Comparison of ENCODE assay signal across 11 cellular contexts in genomic region chr6:4607026-4607704, GRCh38.
DNase-seq lines count a peak whose midpoint lies in the region; ATAC-seq and TF ChIP-seq lines count a peak whose summit lies in the region.
"Had no signal": no experiment of that assay in that cellular context is flagged by ENCODE, and none has a peak within 500 bp of the region (broad histone marks: within the 10 kb centered on the region; RNA-seq: fewer than 3 reads in every experiment).

No MANE protein-coding gene starts in this region.

- H3K4me1 Mint-ChIP-seq in T-helper 2 cell treated with Interferon-gamma antibody and Interleukin-4, amounts not matched to agents 5 μg/mL and 100 μg/mL, for 36 hours (ENCODE audit: low read depth), result no peaks in the 10 kb centered on the region

- no peak for TF ChIP-seq CTCF in uterus (IDR thresholded peaks at IDR 0.05)

- no peaks in the 10 kb centered on the region for H3K27me3 Mint-ChIP-seq in T-helper 2 cell treated with Interferon-gamma antibody and Interleukin-4, amounts not matched to agents 5 μg/mL and 100 μg/mL, for 36 hours (ENCODE audit: low read depth)

- intact Hi-C loops in uterus (cut with DNase I; ENCODE audit: low total_unique reads), result no loop called here

- H3K36me3 ChIP-seq in uterus, result no peaks in the 10 kb centered on the region

- no peaks in the 10 kb centered on the region for H3K9me3 Mint-ChIP-seq in T-helper 2 cell treated with Interferon-gamma antibody and Interleukin-4, amounts not matched to agents 5 μg/mL and 100 μg/mL, for 36 hours

- TF ChIP-seq POLR2A in uterus (IDR thresholded peaks at IDR 0.05), result no peak

- no peaks in the 10 kb centered on the region for H3K27me3 ChIP-seq in uterus

- no peak overlapping the region for H3K4me3 Mint-ChIP-seq in T-helper 2 cell treated with Interferon-gamma antibody and Interleukin-4, amounts not matched to agents 5 μg/mL and 100 μg/mL, for 36 hours

- ATAC-seq in HG03139 (IDR thresholded peaks at IDR 0.05; ENCODE audit: unreplicated experiment), result no peak

- peak overlapping the region; percentile 69 to 75 for H3K27ac ChIP-seq in uterus
- H3K27ac ChIP-seq: HL-60 had no signal

- DNase-seq in NCI-H1417 (lab: John Stamatoyannopoulos, UW), result peak in 2 of 3 experiments; percentile 8 to 57
- no peak for DNase-seq in NCI-H1417 treated with DMSO at 0.1 percent for 48 hours (lab: John Stamatoyannopoulos, UW)
- peak; percentile 88 for DNase-seq in astrocyte of the hippocampus (ENCODE audit: low read depth, low spot score)
- DNase-seq in kidney glomerular epithelial cell (lab: John Stamatoyannopoulos, UW), result peak; percentile 75
- peak; percentile 51 to 63 for DNase-seq in uterus
- DNase-seq in T-helper 2 cell treated with Interferon-gamma antibody and Interleukin-4, amounts not matched to agents 5 μg/mL and 100 μg/mL, for 36 hours (ENCODE audit: low spot score), result no peak
- DNase-seq in NCI-H2081 treated with DMSO at 0.1 percent for 48 hours (lab: John Stamatoyannopoulos, UW), result no peak
- DNase-seq: activated T-cell treated with anti-CD3 and anti-CD28 coated beads, Interleukin-2, amount 50 U/mL, for 1 hour; stimulated activated CD4-positive, alpha-beta T cell treated with anti-CD3 and anti-CD28 coated beads, Interleukin-15, amount 100 ng/mL, for 24 hours had no signal

- no peaks in the 10 kb centered on the region for H3K9me3 ChIP-seq in uterus

- H3K27ac Mint-ChIP-seq in T-helper 2 cell treated with Interferon-gamma antibody and Interleukin-4, amounts not matched to agents 5 μg/mL and 100 μg/mL, for 36 hours, result no peak overlapping the region

- peaks cover 0 to 16% of the 10 kb centered on the region in 2 donors for H3K4me1 ChIP-seq in uterus

- no peaks in the 10 kb centered on the region for H3K36me3 Mint-ChIP-seq in T-helper 2 cell treated with Interferon-gamma antibody and Interleukin-4, amounts not matched to agents 5 μg/mL and 100 μg/mL, for 36 hours (ENCODE audit: low read depth)

- no peak overlapping the region for H3K4me3 ChIP-seq in uterus

Comparison
In these comparisons a context has a peak if more than half of its experiments do, and no peak if none do; other contexts are left out.
1. DNase-seq: peak in NCI-H1417 (2 of 3), astrocyte of the hippocampus (single experiment), kidney glomerular epithelial cell (single experiment) and uterus (2 of 2); none in NCI-H1417 treated with DMSO at 0.1 percent for 48 hours (single experiment), T-helper 2 cell treated with Interferon-gamma antibody and Interleukin-4, amounts not matched to agents 5 μg/mL and 100 μg/mL, for 36 hours (single experiment) and NCI-H2081 treated with DMSO at 0.1 percent for 48 hours (single experiment).